Comparison of ENCODE assay signal across 19 cellular contexts in genomic region chr10:79355420-79356010, GRCh38. TPM values are rescaled to one million over a fixed set of nuclear protein-coding genes. Genes with fewer than 3 reads are reported as not detected.
DNase-seq lines count a peak whose midpoint lies in the region; ATAC-seq, FAIRE-seq and TF ChIP-seq lines count a peak whose summit lies in the region.
"Had no signal": no experiment of that assay in that cellular context is flagged by ENCODE, and none has a peak within 500 bp of the region (broad histone marks: within the 10 kb centered on the region; RNA-seq: fewer than 3 reads in every experiment).

No MANE protein-coding gene starts in this region.

- H3K4me3 Mint-ChIP-seq in activated naive CD4-positive, alpha-beta T cell treated with anti-CD3 and anti-CD28 coated beads for 36 hours: no peak overlapping the region
- no peak overlapping the region for H3K4me3 Mint-ChIP-seq in activated naive CD8-positive, alpha-beta T cell treated with anti-CD3 and anti-CD28 coated beads for 36 hours
- no peak overlapping the region for H3K4me3 Mint-ChIP-seq in stimulated activated memory B cell treated with anti-CD40 and anti-IgM and Interleukin-4, amounts not matched to agents 10 μg/mL and 1 μg/mL and 100 μg/mL, for 72 hours
- H3K4me3 Mint-ChIP-seq: activated CD4-positive, alpha-beta memory T cell treated with anti-CD3 and anti-CD28 coated beads for 36 hours; activated naive CD8-positive, alpha-beta T cell treated with anti-CD3 and anti-CD28 coated beads, Interleukin-2, amount 10 ng/mL, durations not matched to agents 7 days and 5 days; CD4-positive, alpha-beta memory T cell; nephron had no signal

- peaks cover 50% of the 10 kb centered on the region for H3K36me3 ChIP-seq in brain microvascular endothelial cell (replicated peaks)

- ATAC-seq in activated naive CD4-positive, alpha-beta T cell treated with anti-CD3 and anti-CD28 coated beads, Interleukin-2, amount 50 U/mL, for 72 hours: no peak
- no peak for ATAC-seq in stimulated activated memory B cell treated with anti-CD40 and anti-IgM and Interleukin-4, amounts not matched to agents 10 μg/mL and 1 μg/mL and 100 μg/mL, for 72 hours
- no peak for ATAC-seq in HG02970 (IDR thresholded peaks at IDR 0.05; ENCODE audit: low FRiP score, unreplicated experiment)
- ATAC-seq: Panc1 had no signal

- DNase-seq in activated naive CD4-positive, alpha-beta T cell treated with anti-CD3 and anti-CD28 coated beads, Interleukin-2, amount 50 U/mL, for 72 hours (ENCODE audit: low spot score in 2 of 2): peak; percentile 1 to 11
- no peak for DNase-seq in activated naive CD4-positive, alpha-beta T cell treated with anti-CD3 and anti-CD28 coated beads for 36 hours
- DNase-seq in H54 (ENCODE audit: insufficient read length, low spot score) (peak; percentile 11), dedifferentiated amniotic fluid mesenchymal stem cell (ENCODE audit: extremely low spot score) (no peak), brain microvascular endothelial cell (no peak)
- no peak for DNase-seq in activated naive CD8-positive, alpha-beta T cell treated with anti-CD3 and anti-CD28 coated beads for 36 hours
- DNase-seq: activated CD4-positive, alpha-beta memory T cell treated with anti-CD3 and anti-CD28 coated beads for 36 hours; CD4-positive, alpha-beta memory T cell; glutamatergic neuron; mesendoderm; NCI-H2029; sigmoid colon; tibial artery had no signal

- no peaks in the 10 kb centered on the region for H3K27me3 Mint-ChIP-seq in activated naive CD4-positive, alpha-beta T cell treated with anti-CD3 and anti-CD28 coated beads for 36 hours (ENCODE audit: low read depth)
- no peaks in the 10 kb centered on the region for H3K27me3 Mint-ChIP-seq in activated naive CD8-positive, alpha-beta T cell treated with anti-CD3 and anti-CD28 coated beads for 36 hours
- H3K27me3 Mint-ChIP-seq in stimulated activated memory B cell treated with anti-CD40 and anti-IgM and Interleukin-4, amounts not matched to agents 10 μg/mL and 1 μg/mL and 100 μg/mL, for 72 hours: no peaks in the 10 kb centered on the region
- H3K27me3 Mint-ChIP-seq: activated CD4-positive, alpha-beta memory T cell treated with anti-CD3 and anti-CD28 coated beads for 36 hours; activated naive CD8-positive, alpha-beta T cell treated with anti-CD3 and anti-CD28 coated beads, Interleukin-2, amount 10 ng/mL, durations not matched to agents 7 days and 5 days; CD4-positive, alpha-beta memory T cell had no signal

- no peaks in the 10 kb centered on the region for H3K27me3 ChIP-seq in brain microvascular endothelial cell (replicated peaks)
- H3K27me3 ChIP-seq: sigmoid colon, SJSA1, tibial artery had no signal

- no peak for FAIRE-seq in H54 (lab: Jason Lieb, UNC)

- H3K27ac ChIP-seq in brain microvascular endothelial cell: no peak overlapping the region
- H3K27ac ChIP-seq: sigmoid colon, SJSA1, tibial artery had no signal

- intact Hi-C loops in activated naive CD4-positive, alpha-beta T cell treated with anti-CD3 and anti-CD28 coated beads for 36 hours (cut with micrococcal nuclease): no loop called here

- no peak for TF ChIP-seq CTCF in brain microvascular endothelial cell (IDR thresholded peaks at IDR 0.05; ENCODE audit: low read depth, low read length, missing control alignments)

- H3K27ac Mint-ChIP-seq in activated naive CD4-positive, alpha-beta T cell treated with anti-CD3 and anti-CD28 coated beads, Interleukin-2, amount 50 U/mL, for 72 hours: peak overlapping the region in 1 of 2 donors; percentile 53
- no peak overlapping the region for H3K27ac Mint-ChIP-seq in activated naive CD4-positive, alpha-beta T cell treated with anti-CD3 and anti-CD28 coated beads for 36 hours
- peak overlapping the region; percentile 7 for H3K27ac Mint-ChIP-seq in activated naive CD8-positive, alpha-beta T cell treated with anti-CD3 and anti-CD28 coated beads for 36 hours
- H3K27ac Mint-ChIP-seq in stimulated activated memory B cell treated with anti-CD40 and anti-IgM and Interleukin-4, amounts not matched to agents 10 μg/mL and 1 μg/mL and 100 μg/mL, for 72 hours: peak overlapping the region; percentile 66
- H3K27ac Mint-ChIP-seq: activated CD4-positive, alpha-beta memory T cell treated with anti-CD3 and anti-CD28 coated beads for 36 hours; activated naive CD8-positive, alpha-beta T cell treated with anti-CD3 and anti-CD28 coated beads, Interleukin-2, amount 10 ng/mL, durations not matched to agents 7 days and 5 days; nephron had no signal

- no peak for TF ChIP-seq POLR2A in H54 (IDR thresholded peaks at IDR 0.05; ENCODE audit: low read depth, low read length)

- CTCF ChIA-PET in activated naive CD4-positive, alpha-beta T cell treated with anti-CD3 and anti-CD28 coated beads for 36 hours (lab: Charles Lee): interaction anchor here (0.5 to 1.0 kb wide), 2 partner anchors 19 to 103 kb away, joined by 3 to 6 read pairs; no protein-coding TSS in a partner anchor

- H3K4me1 Mint-ChIP-seq in activated naive CD4-positive, alpha-beta T cell treated with anti-CD3 and anti-CD28 coated beads for 36 hours (ENCODE audit: low read depth): peaks cover 24% of the 10 kb centered on the region
- H3K4me1 Mint-ChIP-seq in activated naive CD8-positive, alpha-beta T cell treated with anti-CD3 and anti-CD28 coated beads for 36 hours: peaks cover 28% of the 10 kb centered on the region
- H3K4me1 Mint-ChIP-seq in stimulated activated memory B cell treated with anti-CD40 and anti-IgM and Interleukin-4, amounts not matched to agents 10 μg/mL and 1 μg/mL and 100 μg/mL, for 72 hours: peaks cover 70% of the 10 kb centered on the region
- H3K4me1 Mint-ChIP-seq: nephron had no signal

- no peak overlapping the region for H3K4me3 ChIP-seq in brain microvascular endothelial cell (ENCODE audit: low read depth, low read length)
- H3K4me3 ChIP-seq: sigmoid colon, SJSA1, tibial artery had no signal

- no peaks in the 10 kb centered on the region for H3K9me3 Mint-ChIP-seq in activated naive CD4-positive, alpha-beta T cell treated with anti-CD3 and anti-CD28 coated beads, Interleukin-2, amount 50 U/mL, for 72 hours
- H3K9me3 Mint-ChIP-seq in activated naive CD4-positive, alpha-beta T cell treated with anti-CD3 and anti-CD28 coated beads for 36 hours: no peaks in the 10 kb centered on the region
- H3K9me3 Mint-ChIP-seq in activated naive CD8-positive, alpha-beta T cell treated with anti-CD3 and anti-CD28 coated beads for 36 hours: no peaks in the 10 kb centered on the region
- no peaks in the 10 kb centered on the region for H3K9me3 Mint-ChIP-seq in stimulated activated memory B cell treated with anti-CD40 and anti-IgM and Interleukin-4, amounts not matched to agents 10 μg/mL and 1 μg/mL and 100 μg/mL, for 72 hours
- H3K9me3 Mint-ChIP-seq: activated CD4-positive, alpha-beta memory T cell treated with anti-CD3 and anti-CD28 coated beads for 36 hours; activated naive CD8-positive, alpha-beta T cell treated with anti-CD3 and anti-CD28 coated beads, Interleukin-2, amount 10 ng/mL, durations not matched to agents 7 days and 5 days had no signal

- peaks cover 36 to 52% of the 10 kb centered on the region in 2 donors for H3K36me3 Mint-ChIP-seq in activated naive CD4-positive, alpha-beta T cell treated with anti-CD3 and anti-CD28 coated beads, Interleukin-2, amount 50 U/mL, for 72 hours
- peaks cover 65% of the 10 kb centered on the region for H3K36me3 Mint-ChIP-seq in activated naive CD4-positive, alpha-beta T cell treated with anti-CD3 and anti-CD28 coated beads for 36 hours (ENCODE audit: low read depth)
- H3K36me3 Mint-ChIP-seq in activated naive CD8-positive, alpha-beta T cell treated with anti-CD3 and anti-CD28 coated beads for 36 hours: peaks cover 49% of the 10 kb centered on the region
- H3K36me3 Mint-ChIP-seq in stimulated activated memory B cell treated with anti-CD40 and anti-IgM and Interleukin-4, amounts not matched to agents 10 μg/mL and 1 μg/mL and 100 μg/mL, for 72 hours: peaks cover 70% of the 10 kb centered on the region

- in situ Hi-C loops in brain microvascular endothelial cell (cut with HindIII; ENCODE audit: low pct_ligation_motif_present, low sequenced_read_pairs): no loop called here

RNA-seq across cellular contexts. Expression of gene PPIF, which starts 8.2 kb away (rescaled TPM):
- total RNA-seq in activated naive CD4-positive, alpha-beta T cell treated with anti-CD3 and anti-CD28 coated beads, Interleukin-2, amount 50 U/mL, for 72 hours: 100 to 1,000 TPM in 1 of 2 donors, 10 to 100 TPM in 1; 60.2 to 144 TPM
- 10 to 100 TPM; 94.1 to 95.6 TPM for total RNA-seq in activated naive CD4-positive, alpha-beta T cell treated with anti-CD3 and anti-CD28 coated beads for 36 hours
- 100 to 1,000 TPM; 163 to 176 TPM for total RNA-seq in activated naive CD8-positive, alpha-beta T cell treated with anti-CD3 and anti-CD28 coated beads for 36 hours

Comparison
In these comparisons a context has a peak if more than half of its experiments do, and no peak if none do; other contexts are left out.
1. DNase-seq: peak in activated naive CD4-positive, alpha-beta T cell treated with anti-CD3 and anti-CD28 coated beads, Interleukin-2, amount 50 U/mL, for 72 hours (2 of 2) and H54 (single experiment); none in activated naive CD4-positive, alpha-beta T cell treated with anti-CD3 and anti-CD28 coated beads for 36 hours (single experiment), activated naive CD8-positive, alpha-beta T cell treated with anti-CD3 and anti-CD28 coated beads for 36 hours (single experiment), dedifferentiated amniotic fluid mesenchymal stem cell (single experiment) and brain microvascular endothelial cell (single experiment).